In the genomic region with DNA sequence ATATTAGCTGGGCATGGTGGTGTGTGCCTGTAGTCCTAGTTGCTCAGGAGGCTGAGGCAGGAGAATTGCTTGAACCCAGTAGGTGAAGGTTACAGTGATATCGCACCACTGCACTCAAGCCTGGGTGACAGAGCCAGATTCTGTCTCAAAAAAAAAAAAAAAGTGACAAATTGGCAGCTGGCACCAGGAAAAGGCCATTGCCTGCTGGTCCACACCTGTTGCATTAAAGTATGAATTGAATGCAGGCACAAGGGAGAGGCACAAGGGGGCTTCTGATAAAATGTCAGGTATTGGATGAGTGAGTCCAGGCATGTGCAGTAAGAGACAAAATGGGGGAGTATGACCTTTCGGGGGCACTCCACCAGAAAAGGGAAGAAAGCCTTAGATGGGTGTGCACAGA, we compare ENCODE assay signal across 26 cellular contexts. TPM values are rescaled to one million over a fixed set of nuclear protein-coding genes. Genes with fewer than 3 reads are reported as not detected.
"Had no signal": no experiment of that assay in that cellular context is flagged by ENCODE, and none has a peak within 500 bp of the region (broad histone marks: within the 10 kb centered on the region; RNA-seq: fewer than 3 reads in every experiment).

No MANE protein-coding gene starts in this region.

- H3K4me1 ChIP-seq: neural progenitor cell, pancreas, psoas muscle, right lobe of liver, stomach, uterus had no signal

- H3K4me2 ChIP-seq: hepatocyte, neural progenitor cell had no signal

- H3K4me3 ChIP-seq: dorsolateral prefrontal cortex, hepatocyte, neural progenitor cell, pancreas, psoas muscle, right lobe of liver, spleen, stomach, thoracic aorta, uterus had no signal

- H3K36me3 Mint-ChIP-seq: natural killer cell treated with Interleukin-12 subunit alpha and Interleukin-12 subunit beta and Interleukin-15 and Interleukin-18, amount 100 ng/mL, for 72 hours; neural progenitor cell had no signal

- H2AFZ ChIP-seq: hepatocyte, neural progenitor cell had no signal

- DNase-seq: cortex of kidney; dorsolateral prefrontal cortex; effector CD8-positive, alpha-beta T cell; foreskin melanocyte; head of caudate nucleus; left cardiac atrium; midbrain; nucleus accumbens; psoas muscle; retina; right lobe of liver; spleen; stimulated activated CD4-positive, alpha-beta T cell treated with anti-CD3 and anti-CD28 coated beads, Interleukin-15, amount 100 ng/mL, for 24 hours; stimulated activated CD4-positive, alpha-beta T cell treated with anti-CD3 and anti-CD28 coated beads, Interleukin-1b, Interleukin-23, amount 100 ng/mL, for 48 hours; stimulated activated CD4-positive, alpha-beta T cell treated with anti-CD3 and anti-CD28 coated beads, Interleukin-4, amount 100 ng/mL, for 24 hours; stimulated activated naive CD4-positive, alpha-beta T cell; stomach; substantia nigra; uterus had no signal

- H3K79me2 ChIP-seq: hepatocyte had no signal

- H3K27me3 ChIP-seq: dorsolateral prefrontal cortex, hepatocyte, neural progenitor cell, pancreas, right lobe of liver, stomach, uterus had no signal

- H3K27ac ChIP-seq: dorsolateral prefrontal cortex, hepatocyte, neural progenitor cell, pancreas, psoas muscle, right lobe of liver, spleen, stomach, thoracic aorta, uterus had no signal

- H3K9me3 ChIP-seq: pancreas, psoas muscle, right lobe of liver, spleen, stomach, thoracic aorta, uterus had no signal

- ATAC-seq: left cardiac atrium; natural killer cell treated with Interleukin-12 subunit alpha and Interleukin-12 subunit beta and Interleukin-15 and Interleukin-18, amount 100 ng/mL, for 72 hours; psoas muscle; right lobe of liver had no signal

- H3K9ac ChIP-seq: neural progenitor cell had no signal

- H3K4me1 Mint-ChIP-seq: neural progenitor cell had no signal

- H3K36me3 ChIP-seq: neural progenitor cell, pancreas, right lobe of liver, spleen, stomach, thoracic aorta, uterus had no signal

- H3K9me3 Mint-ChIP-seq: natural killer cell treated with Interleukin-12 subunit alpha and Interleukin-12 subunit beta and Interleukin-15 and Interleukin-18, amount 100 ng/mL, for 72 hours; neural progenitor cell had no signal

- H3K27ac Mint-ChIP-seq: natural killer cell treated with Interleukin-12 subunit alpha and Interleukin-12 subunit beta and Interleukin-15 and Interleukin-18, amount 100 ng/mL, for 72 hours; neural progenitor cell had no signal

- H3K4me3 Mint-ChIP-seq: natural killer cell treated with Interleukin-12 subunit alpha and Interleukin-12 subunit beta and Interleukin-15 and Interleukin-18, amount 100 ng/mL, for 72 hours; neural progenitor cell had no signal

RNA-seq across cellular contexts. Expression of a gene that starts 31.5 kb away (rescaled TPM):
- total RNA-seq: hepatocyte, skeletal muscle tissue, stomach, thoracic aorta, uterus had no signal
- polyA plus RNA-seq: hepatocyte had no signal

RNA-seq across cellular contexts. Expression of a gene that starts 31.9 kb away (rescaled TPM):
- total RNA-seq: hepatocyte, right lobe of liver, thoracic aorta had no signal

RNA-seq across cellular contexts. Expression of a gene that starts 40.1 kb away (rescaled TPM):
- total RNA-seq: hepatocyte, kidney, left cardiac atrium, pancreas, right lobe of liver, skeletal muscle tissue, stomach, thoracic aorta had no signal
- polyA plus RNA-seq: pancreas had no signal
